Comparison of ENCODE assay signal across 26 cellular contexts in genomic region chr7:87188930-87189329, GRCh38. TPM values are rescaled to one million over a fixed set of nuclear protein-coding genes. Genes with fewer than 3 reads are reported as not detected.
DNase-seq lines count a peak whose midpoint lies in the region; ATAC-seq, FAIRE-seq and TF ChIP-seq lines count a peak whose summit lies in the region.
"Had no signal": no experiment of that assay in that cellular context is flagged by ENCODE, and none has a peak within 500 bp of the region (broad histone marks: within the 10 kb centered on the region; RNA-seq: fewer than 3 reads in every experiment).

No MANE protein-coding gene starts in this region.

- CTCF ChIA-PET in activated CD8-positive, alpha-beta T cell treated with anti-CD3 and anti-CD28 coated beads for 36 hours (lab: Charles Lee), result no interaction called here
- CTCF ChIA-PET in activated CD8-positive, alpha-beta T cell treated with anti-CD3 and anti-CD28 coated beads, Interleukin-2, amount 10 ng/mL, durations not matched to agents 7 days and 5 days (lab: Charles Lee), result no interaction called here

- no peaks in the 10 kb centered on the region for H3K9me3 Mint-ChIP-seq in activated CD8-positive, alpha-beta T cell treated with anti-CD3 and anti-CD28 coated beads for 36 hours
- H3K9me3 Mint-ChIP-seq in activated CD8-positive, alpha-beta T cell treated with anti-CD3 and anti-CD28 coated beads, Interleukin-2, amount 10 ng/mL, durations not matched to agents 7 days and 5 days (ENCODE audit: insufficient read depth), result no peaks in the 10 kb centered on the region
- no peaks in the 10 kb centered on the region for H3K9me3 Mint-ChIP-seq in memory B cell

- no peak for FAIRE-seq in RCC 7860 (lab: Jason Lieb, UNC)
- FAIRE-seq: A204.1, colon, G401.6, GM19239, TTC549 had no signal

- H3K27me3 Mint-ChIP-seq in activated CD8-positive, alpha-beta T cell treated with anti-CD3 and anti-CD28 coated beads for 36 hours, result no peaks in the 10 kb centered on the region
- no peaks in the 10 kb centered on the region for H3K27me3 Mint-ChIP-seq in activated CD8-positive, alpha-beta T cell treated with anti-CD3 and anti-CD28 coated beads, Interleukin-2, amount 10 ng/mL, durations not matched to agents 7 days and 5 days (ENCODE audit: low read depth)
- no peaks in the 10 kb centered on the region for H3K27me3 Mint-ChIP-seq in memory B cell

- no peak overlapping the region for H3K4me3 Mint-ChIP-seq in activated CD8-positive, alpha-beta T cell treated with anti-CD3 and anti-CD28 coated beads for 36 hours
- no peak overlapping the region for H3K4me3 Mint-ChIP-seq in activated CD8-positive, alpha-beta T cell treated with anti-CD3 and anti-CD28 coated beads, Interleukin-2, amount 10 ng/mL, durations not matched to agents 7 days and 5 days
- no peak overlapping the region for H3K4me3 Mint-ChIP-seq in memory B cell

- H3K27ac Mint-ChIP-seq in activated CD8-positive, alpha-beta T cell treated with anti-CD3 and anti-CD28 coated beads for 36 hours, result peak overlapping the region; percentile 48
- H3K27ac Mint-ChIP-seq in activated CD8-positive, alpha-beta T cell treated with anti-CD3 and anti-CD28 coated beads, Interleukin-2, amount 10 ng/mL, durations not matched to agents 7 days and 5 days, result no peak overlapping the region
- peak overlapping the region; percentile 48 for H3K27ac Mint-ChIP-seq in memory B cell

- POLR2A ChIA-PET in activated CD8-positive, alpha-beta T cell treated with anti-CD3 and anti-CD28 coated beads for 36 hours (lab: Charles Lee), result interaction anchor here (1.0 kb wide), 1 partner anchor 11 kb away, joined by 3 read pairs; no protein-coding TSS in a partner anchor
- POLR2A ChIA-PET in activated CD8-positive, alpha-beta T cell treated with anti-CD3 and anti-CD28 coated beads, Interleukin-2, amount 10 ng/mL, durations not matched to agents 7 days and 5 days (lab: Charles Lee), result interaction anchor here (2.6 kb wide), 1 partner anchor 37 kb away, joined by 7 read pairs; the partner anchor contains the start of gene DMTF1

- H3K4me1 Mint-ChIP-seq in activated CD8-positive, alpha-beta T cell treated with anti-CD3 and anti-CD28 coated beads for 36 hours (ENCODE audit: low read depth), result peaks cover 44% of the 10 kb centered on the region
- peaks cover 9% of the 10 kb centered on the region for H3K4me1 Mint-ChIP-seq in activated CD8-positive, alpha-beta T cell treated with anti-CD3 and anti-CD28 coated beads, Interleukin-2, amount 10 ng/mL, durations not matched to agents 7 days and 5 days (ENCODE audit: low read depth)
- H3K4me1 Mint-ChIP-seq in memory B cell, result peaks cover 18% of the 10 kb centered on the region

- H3K36me3 Mint-ChIP-seq in activated CD8-positive, alpha-beta T cell treated with anti-CD3 and anti-CD28 coated beads for 36 hours (ENCODE audit: low read depth), result peaks cover 74% of the 10 kb centered on the region
- peaks cover 73% of the 10 kb centered on the region for H3K36me3 Mint-ChIP-seq in activated CD8-positive, alpha-beta T cell treated with anti-CD3 and anti-CD28 coated beads, Interleukin-2, amount 10 ng/mL, durations not matched to agents 7 days and 5 days (ENCODE audit: low read depth)
- peaks cover 39% of the 10 kb centered on the region for H3K36me3 Mint-ChIP-seq in memory B cell

- DNase-seq in activated CD8-positive, alpha-beta T cell treated with anti-CD3 and anti-CD28 coated beads for 36 hours, result no peak
- DNase-seq in activated CD8-positive, alpha-beta T cell treated with anti-CD3 and anti-CD28 coated beads, Interleukin-2, amount 10 ng/mL, durations not matched to agents 7 days and 5 days, result no peak
- DNase-seq in memory B cell (ENCODE audit: low spot score in 2 of 2) (no peak), RCC 7860 (ENCODE audit: low spot score) (no peak), cerebellar cortex (ENCODE audit: low spot score) (no peak)
- DNase-seq in activated CD8-positive, alpha-beta memory T cell treated with anti-CD3 and anti-CD28 coated beads for 24 hours, result no peak
- DNase-seq: activated CD4-positive, CD25-positive, alpha-beta regulatory T cell treated with anti-CD3 and anti-CD28 coated beads, Interleukin-2, amount 50 U/mL, for 72 hours; adrenal gland; AML-193; effector memory CD4-positive, alpha-beta T cell; erythroblast; left cardiac atrium; mammary epithelial cell; MV-4-11; NCI-H1694 treated with DMSO at 0.1 percent for 48 hours; NCI-H2171 treated with DMSO at 0.1 percent for 48 hours; NCI-H526 treated with DMSO at 0.1 percent for 48 hours; nucleus accumbens; Peyer's patch had no signal

- intact Hi-C loops in activated CD8-positive, alpha-beta T cell treated with anti-CD3 and anti-CD28 coated beads for 36 hours (cut with micrococcal nuclease), result no loop called here

- TF ChIP-seq CTCF in activated CD8-positive, alpha-beta T cell treated with anti-CD3 and anti-CD28 coated beads for 36 hours (IDR thresholded peaks at IDR 0.05), result no peak

- no peak for ATAC-seq in activated CD8-positive, alpha-beta T cell treated with anti-CD3 and anti-CD28 coated beads for 36 hours
- no peak for ATAC-seq in activated CD8-positive, alpha-beta T cell treated with anti-CD3 and anti-CD28 coated beads, Interleukin-2, amount 10 ng/mL, durations not matched to agents 7 days and 5 days
- peak; percentile 43 for ATAC-seq in GM18519 (IDR thresholded peaks at IDR 0.05; ENCODE audit: low FRiP score, unreplicated experiment)
- peak; percentile 37 for ATAC-seq in HG03378 (IDR thresholded peaks at IDR 0.05; ENCODE audit: unreplicated experiment)
- ATAC-seq in memory B cell (ENCODE audit: low read depth), result no peak
- ATAC-seq: left cardiac atrium had no signal

RNA-seq across cellular contexts. Expression of gene TMEM243, which starts 30.6 kb away (rescaled TPM):
- 10 to 100 TPM; 67.0 to 67.2 TPM for total RNA-seq in activated CD8-positive, alpha-beta T cell treated with anti-CD3 and anti-CD28 coated beads for 36 hours
- 10 to 100 TPM; 39.6 to 42.4 TPM for total RNA-seq in activated CD8-positive, alpha-beta T cell treated with anti-CD3 and anti-CD28 coated beads, Interleukin-2, amount 10 ng/mL, durations not matched to agents 7 days and 5 days

RNA-seq across cellular contexts. Expression of gene DMTF1, which starts 36.7 kb away (rescaled TPM):
- total RNA-seq in activated CD8-positive, alpha-beta T cell treated with anti-CD3 and anti-CD28 coated beads for 36 hours, result 10 to 100 TPM; 63.0 to 65.1 TPM
- total RNA-seq in activated CD8-positive, alpha-beta T cell treated with anti-CD3 and anti-CD28 coated beads, Interleukin-2, amount 10 ng/mL, durations not matched to agents 7 days and 5 days, result 10 to 100 TPM; 94.7 to 96.8 TPM

Comparison
In these comparisons a context has a peak if more than half of its experiments do, and no peak if none do; other contexts are left out.
1. ATAC-seq: peak in GM18519 (single experiment) and HG03378 (single experiment); none in activated CD8-positive, alpha-beta T cell treated with anti-CD3 and anti-CD28 coated beads for 36 hours (single experiment), activated CD8-positive, alpha-beta T cell treated with anti-CD3 and anti-CD28 coated beads, Interleukin-2, amount 10 ng/mL, durations not matched to agents 7 days and 5 days (single experiment) and memory B cell (single experiment).